9 cellular contexts compared by ENCODE assay signal in genomic region chr20:10536531-10536930, GRCh38.
DNase-seq lines count a peak whose midpoint lies in the region; ATAC-seq, FAIRE-seq and TF ChIP-seq lines count a peak whose summit lies in the region.
"Had no signal": no experiment of that assay in that cellular context is flagged by ENCODE, and none has a peak within 500 bp of the region (broad histone marks: within the 10 kb centered on the region; RNA-seq: fewer than 3 reads in every experiment).

No MANE protein-coding gene starts in this region.

- peak; percentile 21 for DNase-seq in activated CD8-positive, alpha-beta memory T cell treated with anti-CD3 and anti-CD28 coated beads, Interleukin-2, amount 50 U/mL, for 4 hours
- DNase-seq in activated CD8-positive, alpha-beta memory T cell treated with anti-CD3 and anti-CD28 coated beads, Interleukin-2, amount 50 U/mL, for 48 hours = no peak
- DNase-seq in NCI-H345 (lab: John Stamatoyannopoulos, UW) = peak; percentile 59
- DNase-seq in chondrocyte (ENCODE audit: low spot score) = no peak
- peak; percentile 23 for DNase-seq in small intestine
- DNase-seq in germinal center (ENCODE audit: low spot score) = no peak
- no peak for DNase-seq in A172 (ENCODE audit: low spot score)

- H3K27me3 ChIP-seq in small intestine (ENCODE audit: control insufficient read depth in 2 of 2, insufficient read depth in 2 of 2, low read length in 2 of 2) = no peaks in the 10 kb centered on the region

- no peak overlapping the region for H3K4me3 ChIP-seq in small intestine (ENCODE audit: low read depth in 1 of 2, low read length in 2 of 2)

- H3K4me3 Mint-ChIP-seq in chondrocyte (ENCODE audit: unreplicated experiment) = no peak overlapping the region
- H3K4me3 Mint-ChIP-seq: T-helper 1 cell treated with Interleukin-12 subunit alpha and Interleukin-12 subunit beta and Interleukin-4 antibody, amounts not matched to agents 30 μg/mL and 1 μg/mL, for 36 hours had no signal

- H3K36me3 Mint-ChIP-seq in chondrocyte (ENCODE audit: low read depth) = no peaks in the 10 kb centered on the region

- no peaks in the 10 kb centered on the region for H3K27me3 Mint-ChIP-seq in chondrocyte (ENCODE audit: low read depth)

- H3K27ac ChIP-seq in small intestine (ENCODE audit: low read depth in 1 of 2, low read length in 1 of 2) = no peak overlapping the region

- H3K9me3 Mint-ChIP-seq in chondrocyte (ENCODE audit: low read depth) = no peaks in the 10 kb centered on the region
- H3K9me3 Mint-ChIP-seq: T-helper 1 cell treated with Interleukin-12 subunit alpha and Interleukin-12 subunit beta and Interleukin-4 antibody, amounts not matched to agents 30 μg/mL and 1 μg/mL, for 36 hours had no signal

- peak; percentile 80 for TF ChIP-seq CTCF in chondrocyte (IDR thresholded peaks at IDR 0.05)

- peaks cover 28% of the 10 kb centered on the region for H3K4me1 Mint-ChIP-seq in chondrocyte (ENCODE audit: low read depth)

- no peak for FAIRE-seq in small intestine (lab: Jason Lieb, UNC)

- no peak for ATAC-seq in HG03439 (IDR thresholded peaks at IDR 0.05; ENCODE audit: unreplicated experiment)

- no peaks in the 10 kb centered on the region for H3K9me3 ChIP-seq in small intestine (ENCODE audit: control insufficient read depth, low read depth)

- H3K36me3 ChIP-seq in small intestine (ENCODE audit: control insufficient read depth in 2 of 2, insufficient read depth in 2 of 2, low read length in 2 of 2) = no peaks in the 10 kb centered on the region

- H3K27ac Mint-ChIP-seq in chondrocyte (ENCODE audit: unreplicated experiment) = no peak overlapping the region
- H3K27ac Mint-ChIP-seq: T-helper 1 cell treated with Interleukin-12 subunit alpha and Interleukin-12 subunit beta and Interleukin-4 antibody, amounts not matched to agents 30 μg/mL and 1 μg/mL, for 36 hours had no signal

- peaks cover 3 to 4% of the 10 kb centered on the region in 2 donors for H3K4me1 ChIP-seq in small intestine (ENCODE audit: control insufficient read depth in 2 of 2, insufficient read depth in 1 of 2, low read depth in 1 of 2, low read length in 1 of 2)

- WGBS in small intestine, 3 donors = 29 to 35% (median 33%) methylated on average over 4 of the region's 4 CpGs

Comparison
In these comparisons a context has a peak if more than half of its experiments do, and no peak if none do; other contexts are left out.
1. DNase-seq: peak in activated CD8-positive, alpha-beta memory T cell treated with anti-CD3 and anti-CD28 coated beads, Interleukin-2, amount 50 U/mL, for 4 hours (single experiment), NCI-H345 (single experiment) and small intestine (single experiment); none in activated CD8-positive, alpha-beta memory T cell treated with anti-CD3 and anti-CD28 coated beads, Interleukin-2, amount 50 U/mL, for 48 hours (single experiment), chondrocyte (single experiment), germinal center (single experiment) and A172 (single experiment).